In the genomic region with DNA sequence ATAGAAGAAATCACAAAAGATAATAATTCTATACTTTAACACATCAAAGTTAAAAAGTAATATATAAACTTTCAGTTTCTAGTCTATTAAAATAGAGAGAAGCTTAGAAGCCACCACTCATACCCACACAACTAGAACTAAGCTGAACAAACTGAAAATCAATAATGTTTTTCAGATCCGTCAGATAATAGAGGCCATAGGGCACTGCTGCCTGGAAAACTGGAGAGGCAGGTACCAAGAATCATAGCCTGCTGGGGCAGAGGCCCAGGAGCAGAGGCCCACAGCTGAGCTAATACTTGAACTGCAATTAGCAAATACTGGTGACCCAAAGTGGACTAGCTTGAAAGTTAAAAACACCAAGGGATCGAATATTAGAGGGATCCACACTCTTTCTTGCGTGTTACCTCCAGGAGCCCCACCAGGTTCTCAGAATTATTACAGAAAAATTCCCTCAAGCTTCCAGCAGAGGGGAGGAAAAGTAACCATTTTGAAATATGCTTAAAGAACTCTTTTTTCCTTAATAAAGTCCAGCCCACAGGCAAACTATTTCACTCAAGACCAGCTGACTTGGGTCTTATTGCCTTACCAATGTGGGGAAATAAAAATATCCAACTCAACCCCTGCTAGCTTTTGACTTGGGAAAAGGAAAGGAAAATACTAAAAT, we compare ENCODE assay signal across 16 cellular contexts.
A peak's percentile ranks its signal among the peaks of the same experiment; 100 is the strongest.
DNase-seq lines count a peak whose midpoint lies in the region; ATAC-seq and TF ChIP-seq lines count a peak whose summit lies in the region.
"Had no signal": no experiment of that assay in that cellular context is flagged by ENCODE, and none has a peak within 500 bp of the region (broad histone marks: within the 10 kb centered on the region; RNA-seq: fewer than 3 reads in every experiment).

No MANE protein-coding gene starts in this region.

- H3K4me3 Mint-ChIP-seq in T-helper 2 cell treated with Interferon-gamma antibody and Interleukin-4, amounts not matched to agents 5 μg/mL and 100 μg/mL, for 36 hours: no peak overlapping the region
- H3K4me3 Mint-ChIP-seq: activated T-helper 17 cell treated with anti-CD3 and anti-CD28 coated beads, Interleukin-2, amount 50 U/mL, for 72 hours; B cell; mesothelial cell of epicardium; T-helper 1 cell treated with Interleukin-12 subunit alpha and Interleukin-12 subunit beta and Interleukin-4 antibody, amounts not matched to agents 30 μg/mL and 1 μg/mL, for 36 hours had no signal

- H3K27ac ChIP-seq in brain microvascular endothelial cell (no peak overlapping the region), mesendoderm (ENCODE audit: low read depth, low read length) (no peak overlapping the region), RWPE1 (no peak overlapping the region)
- H3K27ac ChIP-seq: HL-60 had no signal

- no peak overlapping the region for H3K4ac ChIP-seq in mesendoderm (ENCODE audit: low read depth, low read length)

- no peak overlapping the region for H3K18ac ChIP-seq in mesendoderm (ENCODE audit: low read length)

- H3K4me2 ChIP-seq in mesendoderm (ENCODE audit: low read length): no peak overlapping the region

- H3K56ac ChIP-seq in mesendoderm (ENCODE audit: low read length): no peak overlapping the region

- H2AK5ac ChIP-seq in mesendoderm (ENCODE audit: low read length): no peak overlapping the region

- no peak overlapping the region for H3K23ac ChIP-seq in mesendoderm (ENCODE audit: low read length)

- no peaks in the 10 kb centered on the region for H3K4me1 Mint-ChIP-seq in T-helper 2 cell treated with Interferon-gamma antibody and Interleukin-4, amounts not matched to agents 5 μg/mL and 100 μg/mL, for 36 hours (ENCODE audit: low read depth)
- H3K4me1 Mint-ChIP-seq: activated T-helper 17 cell treated with anti-CD3 and anti-CD28 coated beads, Interleukin-2, amount 50 U/mL, for 72 hours; B cell had no signal

- H4K5ac ChIP-seq in mesendoderm (ENCODE audit: low read length): no peak overlapping the region

- peak; percentile 61 for ATAC-seq in HG03354 (IDR thresholded peaks at IDR 0.05; ENCODE audit: poor library complexity, severe bottlenecking, unreplicated experiment)
- ATAC-seq: activated T-helper 17 cell treated with anti-CD3 and anti-CD28 coated beads, Interleukin-2, amount 50 U/mL, for 72 hours had no signal

- no peaks in the 10 kb centered on the region for H3K79me1 ChIP-seq in mesendoderm (ENCODE audit: low read length)

- no peak overlapping the region for H4K8ac ChIP-seq in mesendoderm (ENCODE audit: low read depth, low read length)

- H3K4me1 ChIP-seq in mesendoderm (ENCODE audit: control insufficient read depth, low read depth, low read length): no peaks in the 10 kb centered on the region

- H2BK5ac ChIP-seq in mesendoderm (ENCODE audit: low read length): no peak overlapping the region

- DNase-seq in COLO668 (lab: John Stamatoyannopoulos, UW; ENCODE audit: unreplicated experiment) (peak; percentile 69), brain microvascular endothelial cell (no peak), mesendoderm (peak; percentile 18), RWPE1 (ENCODE audit: low spot score) (no peak), SIG-M5 (lab: John Stamatoyannopoulos, UW) (no peak), NCI-H748 treated with DMSO at 0.1 percent for 48 hours (lab: John Stamatoyannopoulos, UW) (no peak)
- no peak for DNase-seq in T-helper 2 cell treated with Interferon-gamma antibody and Interleukin-4, amounts not matched to agents 5 μg/mL and 100 μg/mL, for 36 hours (ENCODE audit: low spot score)
- DNase-seq: MM.1S; NCI-H2107; stimulated activated CD4-positive, alpha-beta T cell treated with anti-CD3 and anti-CD28 coated beads, Interleukin-1b, Interleukin-23, amount 100 ng/mL, for 48 hours had no signal

- no peak overlapping the region for H3K27ac Mint-ChIP-seq in T-helper 2 cell treated with Interferon-gamma antibody and Interleukin-4, amounts not matched to agents 5 μg/mL and 100 μg/mL, for 36 hours
- H3K27ac Mint-ChIP-seq: activated T-helper 17 cell treated with anti-CD3 and anti-CD28 coated beads, Interleukin-2, amount 50 U/mL, for 72 hours; B cell; mesothelial cell of epicardium; T-helper 1 cell treated with Interleukin-12 subunit alpha and Interleukin-12 subunit beta and Interleukin-4 antibody, amounts not matched to agents 30 μg/mL and 1 μg/mL, for 36 hours had no signal

- in situ Hi-C loops in brain microvascular endothelial cell (cut with HindIII; ENCODE audit: low pct_ligation_motif_present, low sequenced_read_pairs): no loop called here

- H2BK120ac ChIP-seq in mesendoderm (ENCODE audit: low read depth, low read length): no peak overlapping the region

- H3K36me3 Mint-ChIP-seq in T-helper 2 cell treated with Interferon-gamma antibody and Interleukin-4, amounts not matched to agents 5 μg/mL and 100 μg/mL, for 36 hours (ENCODE audit: low read depth): no peaks in the 10 kb centered on the region

- H3K27me3 Mint-ChIP-seq in T-helper 2 cell treated with Interferon-gamma antibody and Interleukin-4, amounts not matched to agents 5 μg/mL and 100 μg/mL, for 36 hours (ENCODE audit: low read depth): no peaks in the 10 kb centered on the region
- H3K27me3 Mint-ChIP-seq: activated T-helper 17 cell treated with anti-CD3 and anti-CD28 coated beads, Interleukin-2, amount 50 U/mL, for 72 hours; B cell had no signal

- H3K9me3 Mint-ChIP-seq in T-helper 2 cell treated with Interferon-gamma antibody and Interleukin-4, amounts not matched to agents 5 μg/mL and 100 μg/mL, for 36 hours: peaks cover 10% of the 10 kb centered on the region

- H3K9ac ChIP-seq in mesendoderm (ENCODE audit: low read length): no peak overlapping the region

- H3K4me3 ChIP-seq in brain microvascular endothelial cell (ENCODE audit: low read depth, low read length) (no peak overlapping the region), mesendoderm (ENCODE audit: low read length) (no peak overlapping the region)

- no peaks in the 10 kb centered on the region for H3K27me3 ChIP-seq in brain microvascular endothelial cell (replicated peaks)
- no peaks in the 10 kb centered on the region for H3K27me3 ChIP-seq in mesendoderm (ENCODE audit: insufficient read depth, low read length, poor library complexity)

- POLR2A ChIA-PET in RWPE1 (lab: Yijun Ruan, JAX; ENCODE audit: low non-redundant PET): no interaction called here

- H2BK15ac ChIP-seq in mesendoderm (replicated peaks; ENCODE audit: low read depth): peak overlapping the region; percentile 45

- H3K79me2 ChIP-seq in mesendoderm (ENCODE audit: control insufficient read depth, insufficient read depth, low read length): no peaks in the 10 kb centered on the region

- H3K36me3 ChIP-seq in brain microvascular endothelial cell (replicated peaks): no peaks in the 10 kb centered on the region
- H3K36me3 ChIP-seq in mesendoderm (ENCODE audit: control insufficient read depth, insufficient read depth, low read length): no peaks in the 10 kb centered on the region

- CTCF ChIA-PET in RWPE1 (lab: Yijun Ruan, JAX): interaction anchor here (0.6 kb wide), 1 partner anchor 550 kb away, joined by 5 read pairs; no protein-coding TSS in a partner anchor

- no CpG with 5 or more reads among the region's 3 CpGs for WGBS in mesendoderm (ENCODE audit: extremely low coverage, insufficient coverage, low lambda C conversion rate)

- TF ChIP-seq CTCF in brain microvascular endothelial cell (IDR thresholded peaks at IDR 0.05; ENCODE audit: low read depth, low read length, missing control alignments) (peak; percentile 28), RWPE1 (conservative IDR thresholded peaks at IDR 0.05; ENCODE audit: low read depth) (no peak)

Comparison
In these comparisons a context has a peak if more than half of its experiments do, and no peak if none do; other contexts are left out.
1. DNase-seq: peak in COLO668 (single experiment) and mesendoderm (single experiment); none in brain microvascular endothelial cell (single experiment), T-helper 2 cell treated with Interferon-gamma antibody and Interleukin-4, amounts not matched to agents 5 μg/mL and 100 μg/mL, for 36 hours (single experiment), RWPE1 (single experiment), SIG-M5 (single experiment) and NCI-H748 treated with DMSO at 0.1 percent for 48 hours (single experiment).